8 cellular contexts compared by ENCODE assay signal in the genomic region with DNA sequence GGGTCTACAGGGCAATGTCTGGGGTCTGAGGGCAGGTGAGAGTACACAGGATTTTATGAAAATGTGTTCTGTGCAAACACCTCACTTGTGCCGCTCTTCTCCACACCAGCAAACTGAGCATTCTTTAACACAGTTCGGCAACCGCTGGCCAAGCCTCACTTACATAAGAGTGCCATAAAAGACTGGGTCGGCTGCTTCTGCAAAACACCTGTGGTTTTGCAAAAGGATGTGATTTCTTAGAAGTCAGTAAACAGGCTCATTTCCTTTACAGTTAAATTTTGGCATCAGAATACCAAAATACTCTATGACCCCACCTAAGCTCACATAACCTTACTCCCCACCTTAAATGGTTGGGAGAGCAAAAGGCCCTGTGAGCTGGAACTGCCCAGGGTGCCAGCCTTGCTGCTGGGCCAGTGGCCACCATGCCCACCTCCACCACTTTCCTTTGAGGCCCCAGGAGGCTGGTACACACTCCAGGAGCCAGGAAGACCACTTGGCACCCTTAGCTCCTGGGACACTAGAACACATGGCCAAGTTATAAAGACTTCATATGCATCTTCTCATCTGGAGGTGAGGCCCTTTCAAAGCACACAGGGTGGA. TPM values are rescaled to one million over a fixed set of nuclear protein-coding genes. Genes with fewer than 3 reads are reported as not detected.
A peak's percentile ranks its signal among the peaks of the same experiment; 100 is the strongest.
DNase-seq lines count a peak whose midpoint lies in the region; ATAC-seq and TF ChIP-seq lines count a peak whose summit lies in the region.

No MANE protein-coding gene starts in this region.

- H3K27me3 Mint-ChIP-seq in activated T-helper 2 cell treated with anti-CD3 and anti-CD28 coated beads, Interferon-gamma antibody, Interleukin-2, Interleukin-4, amounts not matched to agents 10 μg/mL and 5 μg/mL and 100 μg/mL, durations not matched to agents 14 hours and 24 hours and 36 hours (ENCODE audit: low read depth), result no peaks in the 10 kb centered on the region

- peaks cover 80% of the 10 kb centered on the region for H3K4me1 Mint-ChIP-seq in activated T-helper 2 cell treated with anti-CD3 and anti-CD28 coated beads, Interferon-gamma antibody, Interleukin-2, Interleukin-4, amounts not matched to agents 10 μg/mL and 5 μg/mL and 100 μg/mL, durations not matched to agents 14 hours and 24 hours and 36 hours (ENCODE audit: low read depth)

- TF ChIP-seq CTCF in GM10248 (IDR thresholded peaks at IDR 0.05; ENCODE audit: control extremely low read depth, extremely low read depth, low read depth, missing control alignments), result no peak
- TF ChIP-seq CTCF in foreskin keratinocyte (conservative IDR thresholded peaks at IDR 0.05), result no peak

- no peaks in the 10 kb centered on the region for H3K9me3 Mint-ChIP-seq in activated T-helper 2 cell treated with anti-CD3 and anti-CD28 coated beads, Interferon-gamma antibody, Interleukin-2, Interleukin-4, amounts not matched to agents 10 μg/mL and 5 μg/mL and 100 μg/mL, durations not matched to agents 14 hours and 24 hours and 36 hours

- DNase-seq in activated T-helper 2 cell treated with anti-CD3 and anti-CD28 coated beads, Interferon-gamma antibody, Interleukin-2, Interleukin-4, amounts not matched to agents 10 μg/mL and 5 μg/mL and 100 μg/mL, durations not matched to agents 14 hours and 24 hours and 36 hours (ENCODE audit: low spot score), result peak; percentile 62
- DNase-seq in renal cortical epithelial cell (ENCODE audit: low read depth) (peak; percentile 50), GM10248 (ENCODE audit: extremely low spot score) (no peak), epidermal melanocyte (ENCODE audit: insufficient read length, low spot score) (no peak), foreskin keratinocyte (no peak)

- no peaks in the 10 kb centered on the region for H3K27me3 ChIP-seq in foreskin keratinocyte

- ATAC-seq in GM19397 (IDR thresholded peaks at IDR 0.05; ENCODE audit: unreplicated experiment), result peak; percentile 65
- peak; percentile 68 for ATAC-seq in HG03175 (IDR thresholded peaks at IDR 0.05; ENCODE audit: unreplicated experiment)
- ATAC-seq in HG03442 (IDR thresholded peaks at IDR 0.05; ENCODE audit: unreplicated experiment), result no peak
- ATAC-seq in foreskin keratinocyte, result no peak

- intact Hi-C loops in activated T-helper 2 cell treated with anti-CD3 and anti-CD28 coated beads, Interferon-gamma antibody, Interleukin-2, Interleukin-4, amounts not matched to agents 10 μg/mL and 5 μg/mL and 100 μg/mL, durations not matched to agents 14 hours and 24 hours and 36 hours (cut with micrococcal nuclease), result loop anchor here (2.0 kb wide), 1 partner anchor 13 kb away; no protein-coding TSS in a partner anchor

- H3K36me3 Mint-ChIP-seq in activated T-helper 2 cell treated with anti-CD3 and anti-CD28 coated beads, Interferon-gamma antibody, Interleukin-2, Interleukin-4, amounts not matched to agents 10 μg/mL and 5 μg/mL and 100 μg/mL, durations not matched to agents 14 hours and 24 hours and 36 hours (ENCODE audit: low read depth), result peaks cover 46% of the 10 kb centered on the region

- peaks cover 4% of the 10 kb centered on the region for H3K4me1 ChIP-seq in foreskin keratinocyte

- CTCF ChIA-PET in GM10248 (lab: Yijun Ruan, JAX), result interaction anchor here (1.2 to 2.2 kb wide), 2 partner anchors 9 to 12 kb away, joined by 4 read pairs; no protein-coding TSS in a partner anchor

- POLR2A ChIA-PET in GM10248 (lab: Yijun Ruan, JAX), result no interaction called here

- H3K27ac ChIP-seq in foreskin keratinocyte, result no peak overlapping the region

- peak overlapping the region; percentile 75 for H3K4me3 Mint-ChIP-seq in activated T-helper 2 cell treated with anti-CD3 and anti-CD28 coated beads, Interferon-gamma antibody, Interleukin-2, Interleukin-4, amounts not matched to agents 10 μg/mL and 5 μg/mL and 100 μg/mL, durations not matched to agents 14 hours and 24 hours and 36 hours (ENCODE audit: low read depth)

- peak overlapping the region; percentile 65 for H3K27ac Mint-ChIP-seq in activated T-helper 2 cell treated with anti-CD3 and anti-CD28 coated beads, Interferon-gamma antibody, Interleukin-2, Interleukin-4, amounts not matched to agents 10 μg/mL and 5 μg/mL and 100 μg/mL, durations not matched to agents 14 hours and 24 hours and 36 hours

RNA-seq across cellular contexts. Expression of a gene that starts 22.0 kb away (rescaled TPM):
- total RNA-seq in activated T-helper 2 cell treated with anti-CD3 and anti-CD28 coated beads, Interferon-gamma antibody, Interleukin-2, Interleukin-4, amounts not matched to agents 10 μg/mL and 5 μg/mL and 100 μg/mL, durations not matched to agents 14 hours and 24 hours and 36 hours, result 329 and 336 TPM in 2 replicates
- total RNA-seq in renal cortical epithelial cell (114 and 151 TPM in 2 replicates), foreskin keratinocyte (181 and 196 TPM in 2 replicates)
- 285 and 303 TPM in 2 replicates for polyA plus RNA-seq in foreskin keratinocyte

Comparison
In these comparisons a context has a peak if more than half of its experiments do, and no peak if none do; other contexts are left out.
1. ATAC-seq: peak in GM19397 (single experiment) and HG03175 (single experiment); none in HG03442 (single experiment) and foreskin keratinocyte (single experiment).
2. DNase-seq: peak in activated T-helper 2 cell treated with anti-CD3 and anti-CD28 coated beads, Interferon-gamma antibody, Interleukin-2, Interleukin-4, amounts not matched to agents 10 μg/mL and 5 μg/mL and 100 μg/mL, durations not matched to agents 14 hours and 24 hours and 36 hours (single experiment) and renal cortical epithelial cell (single experiment); none in GM10248 (single experiment), epidermal melanocyte (single experiment) and foreskin keratinocyte (0 of 2).